In the genomic region with DNA sequence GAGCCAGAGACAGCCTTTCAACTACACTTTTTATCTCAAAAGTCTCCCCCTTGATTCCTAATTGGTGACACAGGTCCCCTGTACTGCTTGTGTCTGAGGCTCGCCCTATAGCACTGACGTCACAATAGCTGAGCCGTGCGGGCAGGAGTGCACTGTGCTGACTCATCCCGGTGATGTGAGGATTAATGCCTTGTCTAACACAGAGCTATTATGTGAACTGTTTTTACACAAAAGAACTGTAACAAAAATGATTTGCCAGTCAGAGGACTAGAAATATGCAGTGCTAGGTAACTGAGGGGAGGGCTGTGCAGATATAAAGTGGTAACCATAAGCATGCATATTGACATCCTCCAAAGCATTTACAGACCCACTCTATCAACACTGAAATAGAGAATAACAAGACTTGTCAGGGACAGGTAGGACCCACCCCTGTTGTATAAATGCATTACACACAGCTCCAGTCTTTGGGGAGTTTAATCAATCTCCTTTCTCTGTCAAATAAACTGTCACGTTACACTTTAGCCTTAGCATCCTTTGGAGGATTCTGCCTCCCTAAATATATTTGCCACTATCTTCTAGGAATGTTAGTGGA, we compare ENCODE assay signal across 10 cellular contexts.
A peak's percentile ranks its signal among the peaks of the same experiment; 100 is the strongest.
DNase-seq lines count a peak whose midpoint lies in the region; ATAC-seq, FAIRE-seq and TF ChIP-seq lines count a peak whose summit lies in the region.
"Had no signal": no experiment of that assay in that cellular context is flagged by ENCODE, and none has a peak within 500 bp of the region (broad histone marks: within the 10 kb centered on the region; RNA-seq: fewer than 3 reads in every experiment).

No MANE protein-coding gene starts in this region.

- H3K36me3 ChIP-seq in osteoblast (ENCODE audit: insufficient read depth, low read length) = no peaks in the 10 kb centered on the region
- no peaks in the 10 kb centered on the region for H3K36me3 ChIP-seq in mesendoderm (ENCODE audit: control insufficient read depth, insufficient read depth, low read length)

- H3K79me2 ChIP-seq in osteoblast (ENCODE audit: insufficient read depth, low read length) (no peaks in the 10 kb centered on the region), mesendoderm (ENCODE audit: control insufficient read depth, insufficient read depth, low read length) (no peaks in the 10 kb centered on the region)

- H3K27me3 ChIP-seq in osteoblast (ENCODE audit: insufficient read depth, low read length) = no peaks in the 10 kb centered on the region
- no peaks in the 10 kb centered on the region for H3K27me3 ChIP-seq in mesendoderm (ENCODE audit: insufficient read depth, low read length, poor library complexity)

- no peak overlapping the region for H2BK15ac ChIP-seq in mesendoderm (replicated peaks; ENCODE audit: low read depth)

- FAIRE-seq in GM12891 (lab: Jason Lieb, UNC) = peak; percentile 80

- no peak overlapping the region for H3K4me3 Mint-ChIP-seq in chondrocyte (ENCODE audit: unreplicated experiment)
- H3K4me3 Mint-ChIP-seq: nephron progenitor cell; stimulated activated naive B cell treated with anti-CD40 and anti-IgM and Interleukin-4, amounts not matched to agents 10 μg/mL and 1 μg/mL and 100 μg/mL, for 72 hours had no signal

- no peak overlapping the region for H3K18ac ChIP-seq in mesendoderm (ENCODE audit: low read length)

- WGBS in mesendoderm (ENCODE audit: extremely low coverage, insufficient coverage, low lambda C conversion rate) = no CpG with 5 or more reads among the region's 6 CpGs

- H2BK5ac ChIP-seq in mesendoderm (ENCODE audit: low read length) = no peak overlapping the region

- H3K4me1 ChIP-seq in osteoblast (ENCODE audit: insufficient read depth, low read length) (peaks cover 50% of the 10 kb centered on the region), mesendoderm (ENCODE audit: control insufficient read depth, low read depth, low read length) (no peaks in the 10 kb centered on the region)

- no peaks in the 10 kb centered on the region for H3K79me1 ChIP-seq in mesendoderm (ENCODE audit: low read length)

- ATAC-seq in GM21576 (IDR thresholded peaks at IDR 0.05; ENCODE audit: unreplicated experiment) = no peak
- no peak for ATAC-seq in left lobe of liver
- ATAC-seq: stimulated activated naive B cell treated with anti-CD40 and anti-IgM and Interleukin-4, amounts not matched to agents 10 μg/mL and 1 μg/mL and 100 μg/mL, for 72 hours had no signal

- no peak overlapping the region for H3K56ac ChIP-seq in mesendoderm (ENCODE audit: low read length)

- peaks cover 1% of the 10 kb centered on the region for H3K36me3 Mint-ChIP-seq in chondrocyte (ENCODE audit: low read depth)

- H3K23ac ChIP-seq in mesendoderm (ENCODE audit: low read length) = no peak overlapping the region

- no peaks in the 10 kb centered on the region for H3K9me3 ChIP-seq in osteoblast (ENCODE audit: low read depth, low read length)

- H2AK5ac ChIP-seq in mesendoderm (ENCODE audit: low read length) = no peak overlapping the region

- H2AFZ ChIP-seq in osteoblast (ENCODE audit: low read length) = no peak overlapping the region

- no peak for TF ChIP-seq POLR2A in GM12891 (IDR thresholded peaks at IDR 0.05; ENCODE audit: low read depth, low read length)

- no peak overlapping the region for H3K4me3 ChIP-seq in osteoblast (ENCODE audit: insufficient read depth, low read length)
- no peak overlapping the region for H3K4me3 ChIP-seq in mesendoderm (ENCODE audit: low read length)

- no peaks in the 10 kb centered on the region for H3K27me3 Mint-ChIP-seq in chondrocyte (ENCODE audit: low read depth)
- H3K27me3 Mint-ChIP-seq: stimulated activated naive B cell treated with anti-CD40 and anti-IgM and Interleukin-4, amounts not matched to agents 10 μg/mL and 1 μg/mL and 100 μg/mL, for 72 hours had no signal

- no peak overlapping the region for H4K5ac ChIP-seq in mesendoderm (ENCODE audit: low read length)

- H3K9ac ChIP-seq in mesendoderm (ENCODE audit: low read length) = no peak overlapping the region

- H3K9me3 Mint-ChIP-seq in chondrocyte (ENCODE audit: low read depth) = no peaks in the 10 kb centered on the region
- H3K9me3 Mint-ChIP-seq: nephron progenitor cell; stimulated activated naive B cell treated with anti-CD40 and anti-IgM and Interleukin-4, amounts not matched to agents 10 μg/mL and 1 μg/mL and 100 μg/mL, for 72 hours had no signal

- H3K4me2 ChIP-seq in osteoblast (ENCODE audit: insufficient read depth, low read length) (peak overlapping the region; percentile 14), mesendoderm (ENCODE audit: low read length) (no peak overlapping the region)

- H4K8ac ChIP-seq in mesendoderm (ENCODE audit: low read depth, low read length) = no peak overlapping the region

- no peak for TF ChIP-seq CTCF in chondrocyte (IDR thresholded peaks at IDR 0.05)
- TF ChIP-seq CTCF in osteoblast (IDR thresholded peaks at IDR 0.05; ENCODE audit: extremely low read depth, low read depth, low read length) = no peak

- DNase-seq in GM12891 (ENCODE audit: insufficient read length, low spot score) = no peak
- peak; percentile 67 for DNase-seq in NCI-H2227 treated with DMSO at 0.1 percent for 48 hours (lab: John Stamatoyannopoulos, UW)
- DNase-seq in chondrocyte (ENCODE audit: low spot score) = no peak
- DNase-seq in osteoblast (ENCODE audit: insufficient read length, low spot score, missing footprints) = peak; percentile 35
- no peak for DNase-seq in HuH-7 (ENCODE audit: low spot score)
- DNase-seq in mesendoderm = no peak
- DNase-seq in left lobe of liver (ENCODE audit: low spot score) = no peak
- DNase-seq: nephron progenitor cell; stimulated activated naive B cell treated with anti-CD40 and anti-IgM and Interleukin-4, amounts not matched to agents 10 μg/mL and 1 μg/mL and 100 μg/mL, for 72 hours had no signal

- no peak overlapping the region for H3K4ac ChIP-seq in mesendoderm (ENCODE audit: low read depth, low read length)

- H3K4me1 Mint-ChIP-seq in chondrocyte (ENCODE audit: low read depth) = peaks cover 54% of the 10 kb centered on the region

- no peaks in the 10 kb centered on the region for H4K20me1 ChIP-seq in osteoblast (ENCODE audit: insufficient read depth, low read length)

- H3K27ac Mint-ChIP-seq in chondrocyte (ENCODE audit: unreplicated experiment) = peak overlapping the region; percentile 22
- H3K27ac Mint-ChIP-seq: nephron progenitor cell; stimulated activated naive B cell treated with anti-CD40 and anti-IgM and Interleukin-4, amounts not matched to agents 10 μg/mL and 1 μg/mL and 100 μg/mL, for 72 hours had no signal

- H2BK120ac ChIP-seq in mesendoderm (ENCODE audit: low read depth, low read length) = no peak overlapping the region

- H3K27ac ChIP-seq in osteoblast (ENCODE audit: low read depth, low read length) (peak overlapping the region; percentile 89), mesendoderm (ENCODE audit: low read depth, low read length) (no peak overlapping the region)

TF ChIP-seq in GM12891, 5 proteins besides CTCF, POLR2A, EP300 and RAD21:
- TF ChIP-seq POU2F2 (IDR thresholded peaks at IDR 0.05; ENCODE audit: low read depth, low read length) = no peak
- TF ChIP-seq POLR2AphosphoS5 (IDR thresholded peaks at IDR 0.05; ENCODE audit: low read depth, low read length) = no peak
- no peak for TF ChIP-seq TAF1 (IDR thresholded peaks at IDR 0.05; ENCODE audit: low read depth, low read length)
- no peak for TF ChIP-seq PAX5 (IDR thresholded peaks at IDR 0.05; ENCODE audit: insufficient read depth, low read length, severe bottlenecking)
- no peak for TF ChIP-seq SPI1 (IDR thresholded peaks at IDR 0.05; ENCODE audit: low read depth, low read length)
TF ChIP-seq in GM12891: peak in this region for 0.

Comparison
In these comparisons a context has a peak if more than half of its experiments do, and no peak if none do; other contexts are left out.
1. DNase-seq: peak in NCI-H2227 treated with DMSO at 0.1 percent for 48 hours (single experiment) and osteoblast (single experiment); none in GM12891 (single experiment), chondrocyte (single experiment), HuH-7 (single experiment), mesendoderm (single experiment) and left lobe of liver (single experiment).